21 cellular contexts compared by ENCODE assay signal in the genomic region with DNA sequence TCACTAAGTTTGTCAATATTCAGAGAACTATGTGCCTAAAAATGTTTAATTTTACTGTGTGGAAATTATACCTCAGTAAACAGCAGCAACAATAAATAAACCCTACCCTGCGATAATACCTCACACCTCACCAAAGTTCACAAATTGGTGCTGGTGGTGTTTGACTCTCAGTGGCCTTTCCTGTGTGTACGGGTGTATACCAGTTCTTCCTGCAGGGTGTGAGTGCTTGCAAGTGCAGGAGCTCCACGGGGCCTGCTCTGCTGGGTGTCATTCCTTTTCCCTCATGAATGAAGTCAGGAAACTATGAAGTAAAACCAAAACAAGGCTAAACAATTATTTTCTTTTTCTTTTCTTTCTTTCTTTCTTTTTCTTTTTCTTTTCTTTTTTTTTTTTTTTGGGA.
"Had no signal": no experiment of that assay in that cellular context is flagged by ENCODE, and none has a peak within 500 bp of the region (broad histone marks: within the 10 kb centered on the region; RNA-seq: fewer than 3 reads in every experiment).

No MANE protein-coding gene starts in this region.

- H3K27me3 ChIP-seq: dorsolateral prefrontal cortex, tibial artery had no signal

- H3K9me3 Mint-ChIP-seq: activated B cell treated with CpG ODN at 0.5 μM for 24 hours, endodermal cell, mesothelial cell of epicardium, nephron progenitor cell had no signal

- H3K4me1 ChIP-seq: foreskin keratinocyte had no signal

- H3K4me3 Mint-ChIP-seq: activated B cell treated with CpG ODN at 0.5 μM for 24 hours, endodermal cell, mesothelial cell of epicardium, nephron progenitor cell had no signal

- H3K36me3 ChIP-seq: adrenal gland, sigmoid colon, tibial artery had no signal

- H3K9me3 ChIP-seq: adrenal gland, sigmoid colon, tibial artery had no signal

- H3K27ac ChIP-seq: adrenal gland, epithelial cell of prostate, foreskin keratinocyte, sigmoid colon, tibial artery had no signal

- H3K36me3 Mint-ChIP-seq: mesothelial cell of epicardium had no signal

- H3K4me3 ChIP-seq: adrenal gland, lung, sigmoid colon, tibial artery had no signal

- H3K27ac Mint-ChIP-seq: activated B cell treated with CpG ODN at 0.5 μM for 24 hours, endodermal cell, mesothelial cell of epicardium, nephron progenitor cell had no signal

- DNase-seq: activated B cell treated with CpG ODN at 0.5 μM for 24 hours; activated CD4-positive, alpha-beta T cell treated with anti-CD3 and anti-CD28 coated beads for 4 hours; activated naive CD4-positive, alpha-beta T cell treated with anti-CD3 and anti-CD28 coated beads, Interleukin-2, amount 50 U/mL, for 16 hours; activated T-cell treated with anti-CD3 and anti-CD28 coated beads for 4 hours; adrenal gland; dorsolateral prefrontal cortex; endodermal cell; foreskin keratinocyte; hypothalamus; nephron progenitor cell; nucleus accumbens; sigmoid colon; stimulated activated naive CD4-positive, alpha-beta T cell treated with Interleukin-2 at 50 U/mL for 16 hours; SW 1271; tibial artery had no signal

- ATAC-seq: foreskin keratinocyte, left lobe of liver had no signal

- FAIRE-seq: keratinocyte, urothelium cell line had no signal
